ENCODE assay signal across 10 cellular contexts in genomic region chr7:100802951-100803350, GRCh38. TPM values are rescaled to one million over a fixed set of nuclear protein-coding genes. Genes with fewer than 3 reads are reported as not detected.
DNase-seq lines count a peak whose midpoint lies in the region; ATAC-seq and TF ChIP-seq lines count a peak whose summit lies in the region.
"Had no signal": no experiment of that assay in that cellular context is flagged by ENCODE, and none has a peak within 500 bp of the region (broad histone marks: within the 10 kb centered on the region; RNA-seq: fewer than 3 reads in every experiment).

No MANE protein-coding gene starts in this region.

- H3K4me1 Mint-ChIP-seq in HFFc6 (ENCODE audit: low read depth) (peaks cover 46% of the 10 kb centered on the region), brain (peaks cover 40% of the 10 kb centered on the region)
- peaks cover 4% of the 10 kb centered on the region for H3K4me1 Mint-ChIP-seq in activated CD8-positive, alpha-beta T cell treated with anti-CD3 and anti-CD28 coated beads for 36 hours (ENCODE audit: low read depth)
- H3K4me1 Mint-ChIP-seq: activated naive CD4-positive, alpha-beta T cell treated with anti-CD3 and anti-CD28 coated beads, Interleukin-2, amount 50 U/mL, for 24 hours had no signal

- no peaks in the 10 kb centered on the region for H3K27me3 ChIP-seq in muscle layer of duodenum (ENCODE audit: low read depth, low read length)

- H3K27ac ChIP-seq in 22Rv1 (peak overlapping the region; percentile 79), muscle layer of duodenum (ENCODE audit: low read length) (peak overlapping the region; percentile 29)

- peaks cover 5% of the 10 kb centered on the region for H3K36me3 Mint-ChIP-seq in HFFc6 (ENCODE audit: low read depth)
- H3K36me3 Mint-ChIP-seq in brain, result peaks cover 44% of the 10 kb centered on the region
- no peaks in the 10 kb centered on the region for H3K36me3 Mint-ChIP-seq in activated CD8-positive, alpha-beta T cell treated with anti-CD3 and anti-CD28 coated beads for 36 hours (ENCODE audit: low read depth)

- POLR2A ChIA-PET in activated CD8-positive, alpha-beta T cell treated with anti-CD3 and anti-CD28 coated beads for 36 hours (lab: Charles Lee), result interaction anchor here (0.6 kb wide), 1 partner anchor 81 kb away, joined by 3 read pairs; no protein-coding TSS in a partner anchor

- H3K27ac Mint-ChIP-seq in HFFc6, result peak overlapping the region; percentile 58; the same call in 1 of the 2 replicates
- peak overlapping the region in 4 of 5 experiments; percentile 43 to 93 (median 60) for H3K27ac Mint-ChIP-seq in brain
- no peak overlapping the region for H3K27ac Mint-ChIP-seq in activated CD8-positive, alpha-beta T cell treated with anti-CD3 and anti-CD28 coated beads for 36 hours
- H3K27ac Mint-ChIP-seq: activated naive CD4-positive, alpha-beta T cell treated with anti-CD3 and anti-CD28 coated beads, Interleukin-2, amount 50 U/mL, for 24 hours had no signal

- H3K9me3 ChIP-seq in muscle layer of duodenum (ENCODE audit: control insufficient read depth in 1 of 2, low read length in 2 of 2), result no peaks in the 10 kb centered on the region

- H3K9me3 Mint-ChIP-seq in HFFc6, result no peaks in the 10 kb centered on the region
- peaks cover 0 to 3% (median 0%) of the 10 kb centered on the region in 5 experiments for H3K9me3 Mint-ChIP-seq in brain
- no peaks in the 10 kb centered on the region for H3K9me3 Mint-ChIP-seq in activated CD8-positive, alpha-beta T cell treated with anti-CD3 and anti-CD28 coated beads for 36 hours
- H3K9me3 Mint-ChIP-seq: activated naive CD4-positive, alpha-beta T cell treated with anti-CD3 and anti-CD28 coated beads, Interleukin-2, amount 50 U/mL, for 24 hours had no signal

- H3K4me3 Mint-ChIP-seq in HFFc6 (peak overlapping the region; percentile 64), brain (no peak overlapping the region)
- no peak overlapping the region for H3K4me3 Mint-ChIP-seq in activated CD8-positive, alpha-beta T cell treated with anti-CD3 and anti-CD28 coated beads for 36 hours
- H3K4me3 Mint-ChIP-seq: activated naive CD4-positive, alpha-beta T cell treated with anti-CD3 and anti-CD28 coated beads, Interleukin-2, amount 50 U/mL, for 24 hours had no signal

- DNase-seq in HFFc6 (no peak), mesenteric fat pad (ENCODE audit: low spot score) (no peak)
- no peak for DNase-seq in activated CD8-positive, alpha-beta T cell treated with anti-CD3 and anti-CD28 coated beads for 36 hours
- DNase-seq: NCI-H1417 treated with DMSO at 0.1 percent for 48 hours had no signal

- H3K27me3 Mint-ChIP-seq in HFFc6 (ENCODE audit: insufficient read depth) (peaks cover 15% of the 10 kb centered on the region), brain (peaks cover 5% of the 10 kb centered on the region)
- peaks cover 8% of the 10 kb centered on the region for H3K27me3 Mint-ChIP-seq in activated CD8-positive, alpha-beta T cell treated with anti-CD3 and anti-CD28 coated beads for 36 hours
- H3K27me3 Mint-ChIP-seq: activated naive CD4-positive, alpha-beta T cell treated with anti-CD3 and anti-CD28 coated beads, Interleukin-2, amount 50 U/mL, for 24 hours had no signal

- H3K4me3 ChIP-seq in muscle layer of duodenum (ENCODE audit: low read depth in 1 of 2, low read length in 2 of 2), result no peak overlapping the region

- H3K36me3 ChIP-seq in muscle layer of duodenum (ENCODE audit: control insufficient read depth in 1 of 2, insufficient read depth in 2 of 2, low read length in 2 of 2), result peaks cover 5 to 36% of the 10 kb centered on the region in 2 donors

- intact Hi-C loops in activated CD8-positive, alpha-beta T cell treated with anti-CD3 and anti-CD28 coated beads for 36 hours (cut with micrococcal nuclease), result loop anchor here (5.0 kb wide), 1 partner anchor 49 kb away; the partner anchor contains the start of gene SLC12A9

- no peak for TF ChIP-seq CTCF in 22Rv1 (IDR thresholded peaks at IDR 0.05)
- TF ChIP-seq CTCF in HFFc6 (IDR thresholded peaks at IDR 0.05), result no peak
- TF ChIP-seq CTCF in brain (conservative IDR thresholded peaks at IDR 0.05), result no peak
- TF ChIP-seq CTCF in activated CD8-positive, alpha-beta T cell treated with anti-CD3 and anti-CD28 coated beads for 36 hours (IDR thresholded peaks at IDR 0.05), result no peak

- ATAC-seq in activated CD8-positive, alpha-beta T cell treated with anti-CD3 and anti-CD28 coated beads for 36 hours, result no peak
- ATAC-seq in GM19463 (IDR thresholded peaks at IDR 0.05; ENCODE audit: unreplicated experiment) (no peak), HG03565 (IDR thresholded peaks at IDR 0.05; ENCODE audit: unreplicated experiment) (no peak)

- peaks cover 9 to 15% of the 10 kb centered on the region in 2 donors for H3K4me1 ChIP-seq in muscle layer of duodenum (ENCODE audit: control insufficient read depth in 1 of 2, insufficient read depth in 2 of 2, low read length in 2 of 2)

- CTCF ChIA-PET in activated CD8-positive, alpha-beta T cell treated with anti-CD3 and anti-CD28 coated beads for 36 hours (lab: Charles Lee), result interaction anchor here (1.4 to 11.7 kb wide), 4 partner anchors 15 to 97 kb away, joined by 5 to 167 read pairs (median 18); partner anchors contain the start of genes POP7 and SLC12A9

RNA-seq across cellular contexts. Expression of gene EPHB4, which starts 24.4 kb away (rescaled TPM):
- 1 to 10 TPM; 3.8 to 10.0 (median 4.6) TPM for total RNA-seq in HFFc6 (2021; fragmentation: NEBNext Ultra II Directional; extraction: Animal tissue kit (Norgen Biotek cat#: 25700))
- 3.0 TPM for polyA plus RNA-seq in brain (ENCODE audit: insufficient read depth, low read depth, low replicate concordance)
- total RNA-seq in activated CD8-positive, alpha-beta T cell treated with anti-CD3 and anti-CD28 coated beads for 36 hours, result 1 to 10 TPM; 4.8 to 5.8 TPM
- total RNA-seq in mesenteric fat pad, result 45.6 TPM

RNA-seq across cellular contexts. Expression of gene SLC12A9, which starts 49.6 kb away (rescaled TPM):
- total RNA-seq in HFFc6 (2021; fragmentation: NEBNext Ultra II Directional; extraction: Animal tissue kit (Norgen Biotek cat#: 25700)), result 10 to 100 TPM; 19.3 to 26.2 (median 21.7) TPM
- polyA plus RNA-seq in brain (ENCODE audit: insufficient read depth, low read depth, low replicate concordance), result 15.7 TPM
- total RNA-seq in activated CD8-positive, alpha-beta T cell treated with anti-CD3 and anti-CD28 coated beads for 36 hours, result 10 to 100 TPM; 10.2 to 11.3 TPM
- total RNA-seq in mesenteric fat pad, result 21.7 TPM
